ENCODE assay signal across 1 cellular context in the genomic region with DNA sequence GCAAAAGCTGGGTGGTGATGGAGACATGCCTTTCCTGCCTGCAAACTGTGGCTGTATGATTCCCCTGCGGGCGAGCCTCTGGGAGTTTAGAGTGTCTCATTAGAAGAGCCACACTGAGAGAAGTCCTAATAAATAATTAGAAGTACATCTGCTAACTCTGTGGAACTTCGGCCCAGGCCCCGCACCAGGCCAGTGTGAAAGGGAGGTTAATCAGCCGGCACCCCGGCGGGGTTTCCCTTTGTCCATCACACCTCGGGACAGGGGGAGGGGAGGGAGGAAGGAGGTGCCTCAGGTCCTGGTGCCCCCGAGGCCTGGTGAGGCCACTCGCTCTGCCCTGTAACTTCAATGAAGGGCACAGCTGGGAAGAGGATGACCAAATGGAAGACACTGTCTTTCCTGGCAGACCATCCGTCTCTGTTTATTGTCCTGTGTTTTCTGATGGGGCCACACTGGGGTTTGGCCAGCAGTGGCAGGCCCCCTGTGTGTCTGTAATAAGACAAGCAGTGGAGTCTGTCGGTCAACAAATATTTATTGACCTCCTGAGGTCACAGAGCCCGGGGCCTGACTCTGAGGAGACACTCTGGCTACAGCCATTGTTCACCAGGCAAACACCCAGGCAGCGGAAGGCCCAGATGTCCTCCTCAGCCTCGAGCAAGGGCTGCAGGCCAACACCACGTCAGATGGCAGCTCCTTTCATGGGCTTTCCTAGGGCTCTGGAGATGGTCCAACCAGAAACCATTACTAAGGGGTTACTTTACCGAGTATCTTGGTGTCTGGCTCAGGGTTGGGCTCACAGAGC.
A peak's percentile ranks its signal among the peaks of the same experiment; 100 is the strongest.
TF ChIP-seq lines count a peak whose summit lies in the region.

No MANE protein-coding gene starts in this region.

TF ChIP-seq in HepG2, 621 proteins besides CTCF, POLR2A, EP300 and RAD21 (continued from another document and continues in another):
- TF ChIP-seq, protein P1, sequence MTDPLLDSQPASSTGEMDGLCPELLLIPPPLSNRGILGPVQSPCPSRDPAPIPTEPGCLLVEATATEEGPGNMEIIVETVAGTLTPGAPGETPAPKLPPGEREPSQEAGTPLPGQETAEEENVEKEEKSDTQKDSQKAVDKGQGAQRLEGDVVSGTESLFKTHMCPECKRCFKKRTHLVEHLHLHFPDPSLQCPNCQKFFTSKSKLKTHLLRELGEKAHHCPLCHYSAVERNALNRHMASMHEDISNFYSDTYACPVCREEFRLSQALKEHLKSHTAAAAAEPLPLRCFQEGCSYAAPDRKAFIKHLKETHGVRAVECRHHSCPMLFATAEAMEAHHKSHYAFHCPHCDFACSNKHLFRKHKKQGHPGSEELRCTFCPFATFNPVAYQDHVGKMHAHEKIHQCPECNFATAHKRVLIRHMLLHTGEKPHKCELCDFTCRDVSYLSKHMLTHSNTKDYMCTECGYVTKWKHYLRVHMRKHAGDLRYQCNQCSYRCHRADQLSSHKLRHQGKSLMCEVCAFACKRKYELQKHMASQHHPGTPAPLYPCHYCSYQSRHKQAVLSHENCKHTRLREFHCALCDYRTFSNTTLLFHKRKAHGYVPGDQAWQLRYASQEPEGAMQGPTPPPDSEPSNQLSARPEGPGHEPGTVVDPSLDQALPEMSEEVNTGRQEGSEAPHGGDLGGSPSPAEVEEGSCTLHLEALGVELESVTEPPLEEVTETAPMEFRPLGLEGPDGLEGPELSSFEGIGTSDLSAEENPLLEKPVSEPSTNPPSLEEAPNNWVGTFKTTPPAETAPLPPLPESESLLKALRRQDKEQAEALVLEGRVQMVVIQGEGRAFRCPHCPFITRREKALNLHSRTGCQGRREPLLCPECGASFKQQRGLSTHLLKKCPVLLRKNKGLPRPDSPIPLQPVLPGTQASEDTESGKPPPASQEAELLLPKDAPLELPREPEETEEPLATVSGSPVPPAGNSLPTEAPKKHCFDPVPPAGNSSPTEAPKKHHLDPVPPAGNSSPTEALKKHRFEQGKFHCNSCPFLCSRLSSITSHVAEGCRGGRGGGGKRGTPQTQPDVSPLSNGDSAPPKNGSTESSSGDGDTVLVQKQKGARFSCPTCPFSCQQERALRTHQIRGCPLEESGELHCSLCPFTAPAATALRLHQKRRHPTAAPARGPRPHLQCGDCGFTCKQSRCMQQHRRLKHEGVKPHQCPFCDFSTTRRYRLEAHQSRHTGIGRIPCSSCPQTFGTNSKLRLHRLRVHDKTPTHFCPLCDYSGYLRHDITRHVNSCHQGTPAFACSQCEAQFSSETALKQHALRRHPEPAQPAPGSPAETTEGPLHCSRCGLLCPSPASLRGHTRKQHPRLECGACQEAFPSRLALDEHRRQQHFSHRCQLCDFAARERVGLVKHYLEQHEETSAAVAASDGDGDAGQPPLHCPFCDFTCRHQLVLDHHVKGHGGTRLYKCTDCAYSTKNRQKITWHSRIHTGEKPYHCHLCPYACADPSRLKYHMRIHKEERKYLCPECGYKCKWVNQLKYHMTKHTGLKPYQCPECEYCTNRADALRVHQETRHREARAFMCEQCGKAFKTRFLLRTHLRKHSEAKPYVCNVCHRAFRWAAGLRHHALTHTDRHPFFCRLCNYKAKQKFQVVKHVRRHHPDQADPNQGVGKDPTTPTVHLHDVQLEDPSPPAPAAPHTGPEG (CRISPR knock-in tag; IDR thresholded peaks at IDR 0.05), result no peak
- TF ChIP-seq ZNF605 (CRISPR knock-in tag; IDR thresholded peaks at IDR 0.05) (no peak), ZSCAN31 (CRISPR knock-in tag; IDR thresholded peaks at IDR 0.05; ENCODE audit: low read depth) (peak; percentile 40; the same call in 1 of the 2 replicates), ZNF101 (CRISPR knock-in tag; IDR thresholded peaks at IDR 0.05; ENCODE audit: borderline replicate concordance, low read depth) (no peak), RFXAP (CRISPR knock-in tag; IDR thresholded peaks at IDR 0.05; ENCODE audit: borderline replicate concordance) (no peak), ZNF569 (CRISPR knock-in tag; IDR thresholded peaks at IDR 0.05; ENCODE audit: borderline replicate concordance) (no peak), CHD4 (IDR thresholded peaks at IDR 0.05; ENCODE audit: borderline replicate concordance, low read length) (no peak), ARID2 (CRISPR knock-in tag; IDR thresholded peaks at IDR 0.05; ENCODE audit: borderline replicate concordance) (no peak), ZNF598 (CRISPR knock-in tag; IDR thresholded peaks at IDR 0.05; ENCODE audit: borderline replicate concordance) (0 out of 2 replicates have a peak, but pooled peaks have one; percentile 28), NKX3-1 (CRISPR knock-in tag; IDR thresholded peaks at IDR 0.05) (no peak), ZNF850 (CRISPR knock-in tag; conservative IDR thresholded peaks at IDR 0.05) (no peak), SRSF4 (IDR thresholded peaks at IDR 0.05; ENCODE audit: low read depth, low read length, poor library complexity, severe bottlenecking) (no peak), KLF11 (CRISPR knock-in tag; IDR thresholded peaks at IDR 0.05) (no peak), SAP130 (CRISPR knock-in tag; IDR thresholded peaks at IDR 0.05; ENCODE audit: low read depth) (peak; percentile 29; the same call in 1 of the 2 replicates)
- TF ChIP-seq, protein P2, sequence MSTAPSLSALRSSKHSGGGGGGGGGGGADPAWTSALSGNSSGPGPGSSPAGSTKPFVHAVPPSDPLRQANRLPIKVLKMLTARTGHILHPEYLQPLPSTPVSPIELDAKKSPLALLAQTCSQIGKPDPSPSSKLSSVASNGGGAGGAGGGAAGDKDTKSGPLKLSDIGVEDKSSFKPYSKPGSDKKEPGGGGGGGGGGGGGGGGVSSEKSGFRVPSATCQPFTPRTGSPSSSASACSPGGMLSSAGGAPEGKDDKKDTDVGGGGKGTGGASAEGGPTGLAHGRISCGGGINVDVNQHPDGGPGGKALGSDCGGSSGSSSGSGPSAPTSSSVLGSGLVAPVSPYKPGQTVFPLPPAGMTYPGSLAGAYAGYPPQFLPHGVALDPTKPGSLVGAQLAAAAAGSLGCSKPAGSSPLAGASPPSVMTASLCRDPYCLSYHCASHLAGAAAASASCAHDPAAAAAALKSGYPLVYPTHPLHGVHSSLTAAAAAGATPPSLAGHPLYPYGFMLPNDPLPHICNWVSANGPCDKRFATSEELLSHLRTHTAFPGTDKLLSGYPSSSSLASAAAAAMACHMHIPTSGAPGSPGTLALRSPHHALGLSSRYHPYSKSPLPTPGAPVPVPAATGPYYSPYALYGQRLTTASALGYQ (CRISPR knock-in tag; IDR thresholded peaks at IDR 0.05), result peak; percentile 71
- TF ChIP-seq, protein P3, sequence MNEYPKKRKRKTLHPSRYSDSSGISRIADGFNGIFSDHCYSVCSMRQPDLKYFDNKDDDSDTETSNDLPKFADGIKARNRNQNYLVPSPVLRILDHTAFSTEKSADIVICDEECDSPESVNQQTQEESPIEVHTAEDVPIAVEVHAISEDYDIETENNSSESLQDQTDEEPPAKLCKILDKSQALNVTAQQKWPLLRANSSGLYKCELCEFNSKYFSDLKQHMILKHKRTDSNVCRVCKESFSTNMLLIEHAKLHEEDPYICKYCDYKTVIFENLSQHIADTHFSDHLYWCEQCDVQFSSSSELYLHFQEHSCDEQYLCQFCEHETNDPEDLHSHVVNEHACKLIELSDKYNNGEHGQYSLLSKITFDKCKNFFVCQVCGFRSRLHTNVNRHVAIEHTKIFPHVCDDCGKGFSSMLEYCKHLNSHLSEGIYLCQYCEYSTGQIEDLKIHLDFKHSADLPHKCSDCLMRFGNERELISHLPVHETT (CRISPR knock-in tag; conservative IDR thresholded peaks at IDR 0.05), result no peak
- TF ChIP-seq, protein P4, sequence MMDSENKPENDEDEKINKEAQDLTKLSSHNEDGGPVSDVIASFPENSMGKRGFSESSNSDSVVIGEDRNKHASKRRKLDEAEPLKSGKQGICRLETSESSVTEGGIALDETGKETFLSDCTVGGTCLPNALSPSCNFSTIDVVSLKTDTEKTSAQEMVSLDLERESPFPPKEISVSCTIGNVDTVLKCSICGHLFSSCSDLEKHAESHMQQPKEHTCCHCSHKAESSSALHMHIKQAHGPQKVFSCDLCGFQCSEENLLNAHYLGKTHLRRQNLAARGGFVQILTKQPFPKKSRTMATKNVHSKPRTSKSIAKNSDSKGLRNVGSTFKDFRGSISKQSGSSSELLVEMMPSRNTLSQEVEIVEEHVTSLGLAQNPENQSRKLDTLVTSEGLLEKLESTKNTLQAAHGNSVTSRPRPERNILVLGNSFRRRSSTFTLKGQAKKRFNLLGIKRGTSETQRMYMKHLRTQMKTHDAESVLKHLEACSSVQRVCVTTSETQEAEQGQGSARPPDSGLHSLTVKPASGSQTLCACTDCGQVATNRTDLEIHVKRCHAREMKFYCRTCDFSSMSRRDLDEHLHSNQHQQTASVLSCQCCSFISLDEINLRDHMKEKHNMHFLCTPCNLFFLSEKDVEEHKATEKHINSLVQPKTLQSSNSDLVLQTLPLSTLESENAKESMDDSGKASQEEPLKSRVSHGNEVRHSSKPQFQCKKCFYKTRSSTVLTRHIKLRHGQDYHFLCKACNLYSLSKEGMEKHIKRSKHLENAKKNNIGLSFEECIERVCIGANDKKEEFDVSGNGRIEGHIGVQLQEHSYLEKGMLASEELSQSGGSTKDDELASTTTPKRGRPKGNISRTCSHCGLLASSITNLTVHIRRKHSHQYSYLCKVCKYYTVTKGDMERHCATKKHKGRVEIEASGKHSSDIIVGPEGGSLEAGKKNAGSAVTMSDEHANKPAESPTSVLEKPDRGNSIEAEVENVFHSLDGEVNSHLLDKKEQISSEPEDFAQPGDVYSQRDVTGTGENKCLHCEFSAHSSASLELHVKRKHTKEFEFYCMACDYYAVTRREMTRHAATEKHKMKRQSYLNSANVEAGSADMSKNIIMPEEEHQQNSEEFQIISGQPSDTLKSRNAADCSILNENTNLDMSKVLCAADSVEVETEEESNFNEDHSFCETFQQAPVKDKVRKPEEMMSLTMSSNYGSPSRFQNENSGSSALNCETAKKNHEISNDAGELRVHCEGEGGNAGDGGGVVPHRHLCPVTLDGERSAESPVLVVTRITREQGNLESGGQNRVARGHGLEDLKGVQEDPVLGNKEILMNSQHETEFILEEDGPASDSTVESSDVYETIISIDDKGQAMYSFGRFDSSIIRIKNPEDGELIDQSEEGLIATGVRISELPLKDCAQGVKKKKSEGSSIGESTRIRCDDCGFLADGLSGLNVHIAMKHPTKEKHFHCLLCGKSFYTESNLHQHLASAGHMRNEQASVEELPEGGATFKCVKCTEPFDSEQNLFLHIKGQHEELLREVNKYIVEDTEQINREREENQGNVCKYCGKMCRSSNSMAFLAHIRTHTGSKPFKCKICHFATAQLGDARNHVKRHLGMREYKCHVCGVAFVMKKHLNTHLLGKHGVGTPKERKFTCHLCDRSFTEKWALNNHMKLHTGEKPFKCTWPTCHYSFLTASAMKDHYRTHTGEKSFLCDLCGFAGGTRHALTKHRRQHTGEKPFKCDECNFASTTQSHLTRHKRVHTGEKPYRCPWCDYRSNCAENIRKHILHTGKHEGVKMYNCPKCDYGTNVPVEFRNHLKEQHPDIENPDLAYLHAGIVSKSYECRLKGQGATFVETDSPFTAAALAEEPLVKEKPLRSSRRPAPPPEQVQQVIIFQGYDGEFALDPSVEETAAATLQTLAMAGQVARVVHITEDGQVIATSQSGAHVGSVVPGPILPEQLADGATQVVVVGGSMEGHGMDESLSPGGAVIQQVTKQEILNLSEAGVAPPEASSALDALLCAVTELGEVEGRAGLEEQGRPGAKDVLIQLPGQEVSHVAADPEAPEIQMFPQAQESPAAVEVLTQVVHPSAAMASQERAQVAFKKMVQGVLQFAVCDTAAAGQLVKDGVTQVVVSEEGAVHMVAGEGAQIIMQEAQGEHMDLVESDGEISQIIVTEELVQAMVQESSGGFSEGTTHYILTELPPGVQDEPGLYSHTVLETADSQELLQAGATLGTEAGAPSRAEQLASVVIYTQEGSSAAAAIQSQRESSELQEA (CRISPR knock-in tag; IDR thresholded peaks at IDR 0.05; ENCODE audit: not compliant biosample characterization), result no peak
- TF ChIP-seq, protein P5, sequence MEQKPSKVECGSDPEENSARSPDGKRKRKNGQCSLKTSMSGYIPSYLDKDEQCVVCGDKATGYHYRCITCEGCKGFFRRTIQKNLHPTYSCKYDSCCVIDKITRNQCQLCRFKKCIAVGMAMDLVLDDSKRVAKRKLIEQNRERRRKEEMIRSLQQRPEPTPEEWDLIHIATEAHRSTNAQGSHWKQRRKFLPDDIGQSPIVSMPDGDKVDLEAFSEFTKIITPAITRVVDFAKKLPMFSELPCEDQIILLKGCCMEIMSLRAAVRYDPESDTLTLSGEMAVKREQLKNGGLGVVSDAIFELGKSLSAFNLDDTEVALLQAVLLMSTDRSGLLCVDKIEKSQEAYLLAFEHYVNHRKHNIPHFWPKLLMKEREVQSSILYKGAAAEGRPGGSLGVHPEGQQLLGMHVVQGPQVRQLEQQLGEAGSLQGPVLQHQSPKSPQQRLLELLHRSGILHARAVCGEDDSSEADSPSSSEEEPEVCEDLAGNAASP (CRISPR knock-in tag; IDR thresholded peaks at IDR 0.05; ENCODE audit: borderline replicate concordance), result peak; percentile 86
- TF ChIP-seq, protein P6, sequence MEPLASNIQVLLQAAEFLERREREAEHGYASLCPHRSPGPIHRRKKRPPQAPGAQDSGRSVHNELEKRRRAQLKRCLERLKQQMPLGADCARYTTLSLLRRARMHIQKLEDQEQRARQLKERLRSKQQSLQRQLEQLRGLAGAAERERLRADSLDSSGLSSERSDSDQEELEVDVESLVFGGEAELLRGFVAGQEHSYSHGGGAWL (CRISPR knock-in tag; IDR thresholded peaks at IDR 0.05), result no peak
- TF ChIP-seq, protein P7, sequence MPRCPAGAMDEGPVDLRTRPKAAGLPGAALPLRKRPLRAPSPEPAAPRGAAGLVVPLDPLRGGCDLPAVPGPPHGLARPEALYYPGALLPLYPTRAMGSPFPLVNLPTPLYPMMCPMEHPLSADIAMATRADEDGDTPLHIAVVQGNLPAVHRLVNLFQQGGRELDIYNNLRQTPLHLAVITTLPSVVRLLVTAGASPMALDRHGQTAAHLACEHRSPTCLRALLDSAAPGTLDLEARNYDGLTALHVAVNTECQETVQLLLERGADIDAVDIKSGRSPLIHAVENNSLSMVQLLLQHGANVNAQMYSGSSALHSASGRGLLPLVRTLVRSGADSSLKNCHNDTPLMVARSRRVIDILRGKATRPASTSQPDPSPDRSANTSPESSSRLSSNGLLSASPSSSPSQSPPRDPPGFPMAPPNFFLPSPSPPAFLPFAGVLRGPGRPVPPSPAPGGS (CRISPR knock-in tag; IDR thresholded peaks at IDR 0.05), result 0 out of 2 replicates have a peak, but pooled peaks have one; percentile 18
- TF ChIP-seq, protein P8, sequence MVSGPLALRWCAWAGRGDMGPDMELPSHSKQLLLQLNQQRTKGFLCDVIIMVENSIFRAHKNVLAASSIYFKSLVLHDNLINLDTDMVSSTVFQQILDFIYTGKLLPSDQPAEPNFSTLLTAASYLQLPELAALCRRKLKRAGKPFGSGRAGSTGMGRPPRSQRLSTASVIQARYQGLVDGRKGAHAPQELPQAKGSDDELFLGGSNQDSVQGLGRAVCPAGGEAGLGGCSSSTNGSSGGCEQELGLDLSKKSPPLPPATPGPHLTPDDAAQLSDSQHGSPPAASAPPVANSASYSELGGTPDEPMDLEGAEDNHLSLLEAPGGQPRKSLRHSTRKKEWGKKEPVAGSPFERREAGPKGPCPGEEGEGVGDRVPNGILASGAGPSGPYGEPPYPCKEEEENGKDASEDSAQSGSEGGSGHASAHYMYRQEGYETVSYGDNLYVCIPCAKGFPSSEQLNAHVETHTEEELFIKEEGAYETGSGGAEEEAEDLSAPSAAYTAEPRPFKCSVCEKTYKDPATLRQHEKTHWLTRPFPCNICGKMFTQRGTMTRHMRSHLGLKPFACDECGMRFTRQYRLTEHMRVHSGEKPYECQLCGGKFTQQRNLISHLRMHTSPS (CRISPR knock-in tag; IDR thresholded peaks at IDR 0.05; ENCODE audit: low read depth), result peak; percentile 59; the same call in 1 of the 2 replicates
- TF ChIP-seq, protein P9, sequence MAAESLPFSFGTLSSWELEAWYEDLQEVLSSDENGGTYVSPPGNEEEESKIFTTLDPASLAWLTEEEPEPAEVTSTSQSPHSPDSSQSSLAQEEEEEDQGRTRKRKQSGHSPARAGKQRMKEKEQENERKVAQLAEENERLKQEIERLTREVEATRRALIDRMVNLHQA (CRISPR knock-in tag; IDR thresholded peaks at IDR 0.05), result no peak
